Comparison of ENCODE assay signal across 1 cellular context in the genomic region with DNA sequence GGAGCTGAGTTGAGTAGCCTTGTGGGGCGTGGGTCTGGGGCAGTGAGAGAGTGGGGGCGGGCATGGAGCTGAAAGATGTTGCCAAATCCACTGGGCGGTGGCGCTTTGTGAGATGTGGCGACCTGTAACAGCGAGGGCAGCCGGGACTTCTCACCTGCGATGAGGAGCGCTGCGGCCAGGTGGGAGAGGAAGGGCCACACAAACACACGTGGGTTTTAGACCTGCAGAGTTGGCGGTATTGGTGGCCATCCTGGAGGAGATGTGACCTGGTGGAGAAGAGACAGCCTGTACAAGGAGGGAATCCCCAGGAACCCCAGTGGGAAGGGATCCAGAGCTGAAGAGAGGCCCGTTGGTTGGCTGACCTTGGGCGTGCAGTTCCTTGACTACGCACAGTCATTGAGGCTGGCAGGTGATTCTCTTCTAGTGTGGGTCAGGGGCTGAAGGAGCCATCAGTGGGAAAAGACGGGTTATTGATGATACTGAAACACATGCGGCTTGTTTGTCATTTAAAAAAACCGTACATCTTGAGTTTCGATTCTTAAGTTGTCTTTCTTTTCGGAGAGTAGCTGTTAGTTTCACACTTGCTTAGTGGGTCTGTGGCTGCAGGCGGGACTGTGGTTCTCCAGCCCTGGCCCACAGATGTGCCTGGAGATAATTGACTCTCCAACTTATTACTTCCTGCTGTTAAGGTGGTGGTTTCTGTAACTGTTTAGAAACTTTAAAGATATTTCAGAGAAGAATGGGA.
A peak's percentile ranks its signal among the peaks of the same experiment; 100 is the strongest.
TF ChIP-seq lines count a peak whose summit lies in the region.

No MANE protein-coding gene starts in this region.

TF ChIP-seq in GM12878, 131 proteins besides CTCF, POLR2A, EP300 and RAD21 (continued from another document):
- TF ChIP-seq MLLT1 (IDR thresholded peaks at IDR 0.05) (peak; percentile 79), EGR1 (IDR thresholded peaks at IDR 0.05; ENCODE audit: borderline replicate concordance in 1 of 2, low read depth in 2 of 2, low read length in 2 of 2) (no peak), SP1 (IDR thresholded peaks at IDR 0.05; ENCODE audit: low read depth, low read length) (peak; percentile 17), FOS (IDR thresholded peaks at IDR 0.05; ENCODE audit: borderline replicate concordance, extremely low read depth, insufficient read length) (no peak)
TF ChIP-seq in GM12878: peak in this region for 55.
